2 cellular contexts compared by ENCODE assay signal in genomic region chr2:131113566-131114227, GRCh38.
TF ChIP-seq lines count a peak whose summit lies in the region.

No MANE protein-coding gene starts in this region.

TF ChIP-seq in A549, 52 proteins besides CTCF, POLR2A, EP300 and RAD21 (continued from another document):
- TF ChIP-seq ATOH8 (CRISPR knock-in tag; IDR thresholded peaks at IDR 0.05; ENCODE audit: low read depth) (no peak), ESRRA (IDR thresholded peaks at IDR 0.05; ENCODE audit: borderline replicate concordance, low read length) (no peak), CBX8 (IDR thresholded peaks at IDR 0.05) (no peak), KDM1A (IDR thresholded peaks at IDR 0.05; ENCODE audit: low read depth) (no peak), HDAC2 (IDR thresholded peaks at IDR 0.05) (no peak), GATA3 (IDR thresholded peaks at IDR 0.05; ENCODE audit: borderline replicate concordance) (no peak), CHD4 (IDR thresholded peaks at IDR 0.05; ENCODE audit: borderline replicate concordance) (no peak), PBX3 (IDR thresholded peaks at IDR 0.05) (no peak), BCL3 (IDR thresholded peaks at IDR 0.05) (no peak), POLR2AphosphoS2 (conservative IDR thresholded peaks at IDR 0.05; ENCODE audit: low read length) (no peak), CEBPB (IDR thresholded peaks at IDR 0.05) (no peak), USF2 (IDR thresholded peaks at IDR 0.05) (no peak), PHF8 (IDR thresholded peaks at IDR 0.05; ENCODE audit: borderline replicate concordance, low read depth) (no peak)

TF ChIP-seq in GM23338, 12 proteins besides CTCF, POLR2A, EP300 and RAD21 (continued from another document):
- TF ChIP-seq REST (IDR thresholded peaks at IDR 0.05; ENCODE audit: unreplicated experiment), result no peak
- no peak for TF ChIP-seq ZNF114 (CRISPR knock-in tag; IDR thresholded peaks at IDR 0.05)
- TF ChIP-seq ETS1 (IDR thresholded peaks at IDR 0.05), result no peak
- TF ChIP-seq EZH2phosphoT487 (IDR thresholded peaks at IDR 0.05; ENCODE audit: unreplicated experiment), result no peak
- no peak for TF ChIP-seq JUNB (IDR thresholded peaks at IDR 0.05; ENCODE audit: unreplicated experiment)
- no peak for TF ChIP-seq STAT1 (IDR thresholded peaks at IDR 0.05; ENCODE audit: unreplicated experiment)
- no peak for TF ChIP-seq NANOG (IDR thresholded peaks at IDR 0.05; ENCODE audit: borderline replicate concordance)
- no peak for TF ChIP-seq ZNF462 (CRISPR knock-in tag; IDR thresholded peaks at IDR 0.05)
TF ChIP-seq in GM23338: peak in this region for 0.
